Comparison of ENCODE assay signal across 8 cellular contexts in the genomic region with DNA sequence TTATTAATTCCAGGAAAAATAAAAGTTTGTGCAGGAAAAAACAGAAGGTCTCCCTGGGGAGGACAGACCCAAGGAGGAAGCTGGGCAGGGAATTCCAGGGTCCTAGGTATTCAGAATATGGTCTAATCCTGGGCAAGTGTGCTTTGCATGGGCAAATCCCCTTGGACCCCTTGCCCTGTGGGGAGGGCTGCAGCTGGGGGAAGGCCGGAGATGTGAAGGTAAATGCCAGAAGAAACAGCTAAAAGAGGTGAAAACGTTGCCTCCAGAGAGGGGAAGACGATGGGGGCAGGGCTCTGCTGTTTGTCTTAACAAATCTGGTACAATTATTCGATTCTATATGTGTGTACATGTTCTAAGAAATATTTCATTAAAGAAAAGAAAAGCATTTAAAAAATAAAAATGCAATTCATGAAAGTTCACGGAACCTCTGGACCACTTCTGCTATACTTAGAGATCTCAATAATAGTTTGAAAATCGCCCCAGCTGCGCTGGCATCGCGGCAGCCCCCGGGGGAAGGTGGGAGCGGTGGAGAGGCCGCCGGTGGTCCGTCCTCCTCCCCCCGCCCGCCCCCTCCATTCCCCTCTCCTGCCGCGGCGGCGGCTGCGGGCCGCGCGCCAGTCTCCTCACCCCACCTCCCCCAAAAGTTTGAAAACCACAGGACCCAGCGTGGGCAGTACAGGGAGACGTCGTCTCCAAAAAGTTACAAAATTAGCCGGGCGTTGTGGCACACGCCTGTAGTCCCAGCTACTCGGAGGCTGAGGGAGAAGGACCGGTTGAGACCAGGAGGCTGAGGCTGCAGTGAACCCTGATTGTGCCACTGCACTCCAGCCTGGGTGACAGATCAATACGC. TPM values are rescaled to one million over a fixed set of nuclear protein-coding genes. Genes with fewer than 3 reads are reported as not detected.
A peak's percentile ranks its signal among the peaks of the same experiment; 100 is the strongest.
DNase-seq lines count a peak whose midpoint lies in the region; TF ChIP-seq lines count a peak whose summit lies in the region.

No MANE protein-coding gene starts in this region.

- H3K36me3 ChIP-seq in Loucy (ENCODE audit: insufficient read depth, low read length) = no peaks in the 10 kb centered on the region
- no peaks in the 10 kb centered on the region for H3K36me3 ChIP-seq in ectodermal cell (ENCODE audit: control insufficient read depth, insufficient read depth, low read length)
- H3K36me3 ChIP-seq in neuron (ENCODE audit: insufficient read depth, low read length) = no peaks in the 10 kb centered on the region

- H3K4me1 ChIP-seq in Loucy (ENCODE audit: insufficient read depth, low read length, poor library complexity, severe bottlenecking) = peaks cover 22% of the 10 kb centered on the region
- H3K4me1 ChIP-seq in ectodermal cell (ENCODE audit: control insufficient read depth, insufficient read depth, low read length) = no peaks in the 10 kb centered on the region
- H3K4me1 ChIP-seq in neuron (ENCODE audit: insufficient read depth, low read length) = peaks cover 15% of the 10 kb centered on the region

- H3K4me2 ChIP-seq in Loucy (ENCODE audit: low read depth, low read length, poor library complexity, severe bottlenecking) = peak overlapping the region; percentile 100

- H3K9me2 ChIP-seq in Loucy (replicated peaks; ENCODE audit: low read depth, low read length) = no peaks in the 10 kb centered on the region

- no peak for TF ChIP-seq CTCF in Loucy (conservative IDR thresholded peaks at IDR 0.05; ENCODE audit: low read length)

- peak overlapping the region; percentile 91 for H2AFZ ChIP-seq in Loucy (ENCODE audit: low read length)
- peak overlapping the region; percentile 79 for H2AFZ ChIP-seq in neuron (ENCODE audit: low read depth, low read length)

- H3K27me3 ChIP-seq in Loucy (ENCODE audit: insufficient read depth, low read length, poor library complexity, severe bottlenecking) = peaks cover 22% of the 10 kb centered on the region
- peaks cover 8% of the 10 kb centered on the region for H3K27me3 ChIP-seq in ectodermal cell (ENCODE audit: control insufficient read depth, insufficient read depth, low read length, poor library complexity, severe bottlenecking)
- no peaks in the 10 kb centered on the region for H3K27me3 ChIP-seq in neuron (ENCODE audit: insufficient read depth, low read length)

- H3K4me3 ChIP-seq in Loucy (ENCODE audit: low read length, poor library complexity, severe bottlenecking) = peak overlapping the region; percentile 77
- H3K4me3 ChIP-seq in ectodermal cell (ENCODE audit: insufficient read depth, low read depth, low read length) = peak overlapping the region; percentile 55
- H3K4me3 ChIP-seq in neuron (ENCODE audit: low read length) = peak overlapping the region; percentile 59

- H3K9me3 ChIP-seq in Loucy (ENCODE audit: insufficient read depth, low read depth, low read length) = no peaks in the 10 kb centered on the region
- no peaks in the 10 kb centered on the region for H3K9me3 ChIP-seq in ectodermal cell (ENCODE audit: control insufficient read depth, low read length)
- no peaks in the 10 kb centered on the region for H3K9me3 ChIP-seq in neuron (ENCODE audit: low read length)

- peak overlapping the region; percentile 68 for H3K9ac ChIP-seq in Loucy (ENCODE audit: low read depth, low read length, poor library complexity, severe bottlenecking)

- no peaks in the 10 kb centered on the region for H4K20me1 ChIP-seq in Loucy (ENCODE audit: insufficient read depth, low read length, poor library complexity, severe bottlenecking)

- H3K79me2 ChIP-seq in Loucy (ENCODE audit: insufficient read depth, low read length) = no peaks in the 10 kb centered on the region

- WGBS in ectodermal cell, 2 experiments = 46 to 52% methylated on average over 28 to 30 of the region's 33 CpGs

- peaks cover 22% of the 10 kb centered on the region for H3F3A ChIP-seq in Loucy (ENCODE audit: low read depth)

- H3K27ac ChIP-seq in ectodermal cell (ENCODE audit: insufficient read depth, low read depth, low read length, poor library complexity, severe bottlenecking) = no peak overlapping the region

- DNase-seq in GM03348 (ENCODE audit: low spot score) (peak; percentile 40), midbrain (lab: John Stamatoyannopoulos, UW) (no peak), SIG-M5 treated with dmso at 0.1 percent for 504 hours (lab: John Stamatoyannopoulos, UW; ENCODE audit: unreplicated experiment) (no peak), DMS153 treated with DMSO at 0.1 percent for 48 hours (lab: John Stamatoyannopoulos, UW; ENCODE audit: unreplicated experiment) (no peak)
- no peak for DNase-seq in stimulated activated CD4-positive, alpha-beta T cell treated with anti-CD3 and anti-CD28 coated beads, Interleukin-4, amount 100 ng/mL, for 1 hour

RNA-seq across cellular contexts. Expression of gene PRPF40B, which starts 1.5 kb away (rescaled TPM):
- 33.4 TPM for polyA plus RNA-seq in ectodermal cell (2013, experiment 1 of 4)
- polyA plus RNA-seq in ectodermal cell (2013, experiment 2 of 4) = 37.4 TPM
- polyA plus RNA-seq in ectodermal cell (2013, experiment 3 of 4) = 29.2 TPM
- polyA plus RNA-seq in ectodermal cell (2013, experiment 4 of 4) = 38.4 TPM

RNA-seq across cellular contexts. Expression of gene FAM186B, which starts 16.4 kb away (rescaled TPM):
- not detected for polyA plus RNA-seq in ectodermal cell (2013, experiment 1 of 4)
- polyA plus RNA-seq in ectodermal cell (2013, experiment 2 of 4) = 0.11 TPM
- polyA plus RNA-seq in ectodermal cell (2013, experiment 3 of 4) = not detected
- polyA plus RNA-seq in ectodermal cell (2013, experiment 4 of 4) = not detected

RNA-seq across cellular contexts. Expression of gene MCRS1, which starts 53.9 kb away (rescaled TPM):
- polyA plus RNA-seq in ectodermal cell (2013, experiment 1 of 4) = 95.7 TPM
- polyA plus RNA-seq in ectodermal cell (2013, experiment 2 of 4) = 93.9 TPM
- 66.5 TPM for polyA plus RNA-seq in ectodermal cell (2013, experiment 3 of 4)
- 71.4 TPM for polyA plus RNA-seq in ectodermal cell (2013, experiment 4 of 4)
